Comparison of ENCODE assay signal across 15 cellular contexts in genomic region chr14:104919152-104919992, GRCh38. TPM values are rescaled to one million over a fixed set of nuclear protein-coding genes. Genes with fewer than 3 reads are reported as not detected.
A peak's percentile ranks its signal among the peaks of the same experiment; 100 is the strongest.
DNase-seq lines count a peak whose midpoint lies in the region; ATAC-seq and TF ChIP-seq lines count a peak whose summit lies in the region.
"Not testable (repeated sequence)": the region's sequence is repeated elsewhere in the genome, so short reads cannot be mapped to it uniquely, and the experiment has no call there.
"Had no signal": no experiment of that assay in that cellular context is flagged by ENCODE, and none has a peak within 500 bp of the region (broad histone marks: within the 10 kb centered on the region; RNA-seq: fewer than 3 reads in every experiment).

No MANE protein-coding gene starts in this region.

- H3K79me2 ChIP-seq in KMS-11 (ENCODE audit: insufficient read depth, low read depth) = not testable (repeated sequence)
- peaks cover 16% of the 10 kb centered on the region for H3K79me2 ChIP-seq in OCI-LY3 (ENCODE audit: low read length)

- WGBS in neuronal stem cell (ENCODE audit: extremely low coverage in 2 of 2, insufficient read length in 2 of 2, insufficient replicate concordance in 1 of 2), 2 donors = no CpG with 5 or more reads among the region's 12 CpGs

- not testable (repeated sequence) for H3K14ac ChIP-seq in neuronal stem cell (ENCODE audit: low read length)

- H3K27me3 ChIP-seq in KMS-11 (ENCODE audit: insufficient read depth, low read depth); neuronal stem cell (ENCODE audit: control insufficient read depth in 3 of 3, insufficient read depth in 3 of 3, low read depth in 1 of 3, low read length in 3 of 3): not testable (repeated sequence)
- peaks cover 15% of the 10 kb centered on the region for H3K27me3 ChIP-seq in OCI-LY3 (ENCODE audit: low read depth, low read length)

- intact Hi-C loops in activated B cell treated with CpG ODN at 0.5 μM for 24 hours (cut with micrococcal nuclease) = not testable (repeated sequence)

- CTCF ChIA-PET in activated B cell treated with CpG ODN at 0.5 μM for 24 hours (lab: Charles Lee) = not testable (repeated sequence)

- H3K4me1 ChIP-seq in KMS-11 (ENCODE audit: low read depth, poor library complexity, severe bottlenecking) (peaks cover 34% of the 10 kb centered on the region), OCI-LY3 (ENCODE audit: low read length) (peaks cover 38% of the 10 kb centered on the region)
- not testable (repeated sequence) for H3K4me1 ChIP-seq in neuronal stem cell (ENCODE audit: control insufficient read depth in 2 of 2, insufficient read depth in 1 of 2, low read depth in 1 of 2, low read length in 2 of 2)

- H3K23ac ChIP-seq in neuronal stem cell (ENCODE audit: low read depth, low read length, poor library complexity) = not testable (repeated sequence)

- H3K9ac ChIP-seq in KMS-11 (0 out of 2 replicates have a peak overlapping the region, but pooled peaks have one; percentile 22), OCI-LY3 (ENCODE audit: low read length) (peak overlapping the region; percentile 19; the same call in 1 of the 2 replicates)
- H3K9ac ChIP-seq in neuronal stem cell (ENCODE audit: low read depth, low read length, poor library complexity) = not testable (repeated sequence)

- H2AK5ac ChIP-seq in neuronal stem cell (ENCODE audit: low read depth, low read length) = not testable (repeated sequence)

- TF ChIP-seq CTCF in KMS-11 (conservative IDR thresholded peaks at IDR 0.05; ENCODE audit: low read depth, low read length); OCI-LY3 (IDR thresholded peaks at IDR 0.05; ENCODE audit: low read depth, low read length); activated B cell treated with CpG ODN at 0.5 μM for 24 hours (IDR thresholded peaks at IDR 0.05): not testable (repeated sequence)

- DNase-seq in COLO829 (ENCODE audit: low spot score) (peak; percentile 59), foreskin melanocyte (peak; percentile 93), left kidney (ENCODE audit: low read depth, low spot score) (peak; percentile 24)
- not testable (repeated sequence) for DNase-seq in activated B cell treated with CpG ODN at 0.5 μM for 24 hours; neuronal stem cell (ENCODE audit: low spot score)

- not testable (repeated sequence) for H4K91ac ChIP-seq in neuronal stem cell (ENCODE audit: low read depth, low read length, poor library complexity)

- not testable (repeated sequence) for H2BK15ac ChIP-seq in neuronal stem cell (ENCODE audit: low read length)

- H3K4ac ChIP-seq in neuronal stem cell (ENCODE audit: low read length) = not testable (repeated sequence)

- H4K20me1 ChIP-seq in KMS-11 (ENCODE audit: insufficient read depth); OCI-LY3 (ENCODE audit: insufficient read depth, low read length): not testable (repeated sequence)

- not testable (repeated sequence) for H2BK5ac ChIP-seq in neuronal stem cell (ENCODE audit: low read length)

- peaks cover 48% of the 10 kb centered on the region for H3K4me1 Mint-ChIP-seq in activated B cell treated with CpG ODN at 0.5 μM for 24 hours

- not testable (repeated sequence) for H3K18ac ChIP-seq in neuronal stem cell (ENCODE audit: low read length)

- not testable (repeated sequence) for H2AFZ ChIP-seq in KMS-11 (ENCODE audit: low read depth); OCI-LY3 (ENCODE audit: low read depth, low read length)
- H2AFZ ChIP-seq in neuronal stem cell (ENCODE audit: low read length) = peak overlapping the region; percentile 47

- H3K4me2 ChIP-seq in KMS-11 (peak overlapping the region; percentile 26), OCI-LY3 (ENCODE audit: low read length) (peak overlapping the region; percentile 45)
- H3K4me2 ChIP-seq in neuronal stem cell (ENCODE audit: insufficient read depth, low read length, poor library complexity, severe bottlenecking) = not testable (repeated sequence)

- peak overlapping the region; percentile 76 for H3K27ac Mint-ChIP-seq in activated B cell treated with CpG ODN at 0.5 μM for 24 hours

- not testable (repeated sequence) for H4K8ac ChIP-seq in neuronal stem cell (ENCODE audit: low read depth, low read length)

- peaks cover 20% of the 10 kb centered on the region; the same call in 1 of the 2 replicates for H3K9me3 ChIP-seq in OCI-LY3 (ENCODE audit: insufficient read depth, low read length)
- not testable (repeated sequence) for H3K9me3 ChIP-seq in neuronal stem cell (replicated peaks in 1 of 2; ENCODE audit: control insufficient read depth in 2 of 2, insufficient read depth in 1 of 2, low read depth in 1 of 2, low read length in 2 of 2)

- not testable (repeated sequence) for H2BK12ac ChIP-seq in neuronal stem cell (ENCODE audit: low read length)

- H3K4me3 Mint-ChIP-seq in activated B cell treated with CpG ODN at 0.5 μM for 24 hours = not testable (repeated sequence)

- H3K27ac ChIP-seq in KMS-11 (peak overlapping the region; percentile 59), OCI-LY3 (ENCODE audit: low read length) (peak overlapping the region; percentile 33)
- H3K27ac ChIP-seq in neuronal stem cell (replicated peaks; ENCODE audit: low read length) = not testable (repeated sequence)

- ATAC-seq in activated B cell treated with CpG ODN at 0.5 μM for 24 hours (ENCODE audit: low read depth) = not testable (repeated sequence)

- not testable (repeated sequence) for H3K4me3 ChIP-seq in KMS-11 (IDR thresholded peaks at IDR 0.05; ENCODE audit: insufficient read depth, low read depth, low read length); neuronal stem cell (ENCODE audit: low read length in 2 of 2)
- peak overlapping the region; percentile 44 for H3K4me3 ChIP-seq in OCI-LY3 (ENCODE audit: low read length)

- H3K36me3 ChIP-seq in KMS-11 (ENCODE audit: insufficient read depth); neuronal stem cell (replicated peaks in 1 of 2; ENCODE audit: control insufficient read depth in 2 of 2, insufficient read depth in 2 of 2, low read length in 2 of 2): not testable (repeated sequence)
- H3K36me3 ChIP-seq in OCI-LY3 (replicated peaks; ENCODE audit: low read depth, low read length) = peaks cover 18% of the 10 kb centered on the region

- not testable (repeated sequence) for H3K36me3 Mint-ChIP-seq in activated B cell treated with CpG ODN at 0.5 μM for 24 hours (ENCODE audit: low read depth)

- H3K79me1 ChIP-seq in neuronal stem cell (ENCODE audit: low read depth, low read length) = not testable (repeated sequence)

- not testable (repeated sequence) for H3K27me3 Mint-ChIP-seq in activated B cell treated with CpG ODN at 0.5 μM for 24 hours

- not testable (repeated sequence) for H2BK120ac ChIP-seq in neuronal stem cell (ENCODE audit: low read depth, low read length)

- H3K9me3 Mint-ChIP-seq in activated B cell treated with CpG ODN at 0.5 μM for 24 hours = not testable (repeated sequence)

- POLR2A ChIA-PET in activated B cell treated with CpG ODN at 0.5 μM for 24 hours (lab: Charles Lee) = interaction anchor here (0.6 to 7.0 kb wide), 3 partner anchors 16 to 33 kb away, joined by 3 to 114 read pairs (median 5); no protein-coding TSS in a partner anchor

RNA-seq across cellular contexts. Expression of gene PLD4, which starts 5.3 kb away (rescaled TPM):
- total RNA-seq in activated B cell treated with CpG ODN at 0.5 μM for 24 hours = 458 and 473 TPM in 2 replicates
- 0.04 TPM for polyA plus RNA-seq in neuronal stem cell (2013, experiment 1 of 2)
- 0.03 TPM for polyA plus RNA-seq in neuronal stem cell (2013, experiment 2 of 2)
- total RNA-seq: A172, A673, Daoy, G401, H1, H7 had no signal
- polyA plus RNA-seq: CD8-positive, alpha-beta memory T cell had no signal

RNA-seq across cellular contexts. Expression of gene CEP170B, which starts 54.3 kb away (rescaled TPM):
- 1.6 and 1.8 TPM in 2 replicates for total RNA-seq in activated B cell treated with CpG ODN at 0.5 μM for 24 hours
- polyA plus RNA-seq in neuronal stem cell (2013, experiment 1 of 2) = 12.3 TPM
- 11.4 TPM for polyA plus RNA-seq in neuronal stem cell (2013, experiment 2 of 2)
- polyA plus RNA-seq: CD14-positive monocyte; CD8-positive, alpha-beta memory T cell had no signal

RNA-seq across cellular contexts. Expression of gene AHNAK2, which starts 58.8 kb away (rescaled TPM):
- not detected in 2 replicates for total RNA-seq in activated B cell treated with CpG ODN at 0.5 μM for 24 hours
- 0.43 TPM for polyA plus RNA-seq in neuronal stem cell (2013, experiment 1 of 2)
- 0.46 TPM for polyA plus RNA-seq in neuronal stem cell (2013, experiment 2 of 2)
- polyA plus RNA-seq: CD8-positive, alpha-beta memory T cell had no signal
